Comparison of ENCODE assay signal across 18 cellular contexts in genomic region chr7:7739204-7739603, GRCh38. TPM values are rescaled to one million over a fixed set of nuclear protein-coding genes. Genes with fewer than 3 reads are reported as not detected.
DNase-seq lines count a peak whose midpoint lies in the region; ATAC-seq, FAIRE-seq and TF ChIP-seq lines count a peak whose summit lies in the region.
"Had no signal": no experiment of that assay in that cellular context is flagged by ENCODE, and none has a peak within 500 bp of the region (broad histone marks: within the 10 kb centered on the region; RNA-seq: fewer than 3 reads in every experiment).

No MANE protein-coding gene starts in this region.

- TF ChIP-seq EP300 in HepG2 (IDR thresholded peaks at IDR 0.05; ENCODE audit: low read depth in 2 of 2, low read length in 2 of 2) (peak in 1 of 2 experiments; percentile 31; a peak in 1 of 4 replicates), HepG2 (CRISPR knock-in tag; IDR thresholded peaks at IDR 0.05; ENCODE audit: borderline replicate concordance) (no peak)

- no peak overlapping the region for H3K4me3 Mint-ChIP-seq in T-helper 17 cell
- H3K4me3 Mint-ChIP-seq in CD4-positive, alpha-beta T cell = no peak overlapping the region
- H3K4me3 Mint-ChIP-seq: activated CD4-positive, alpha-beta T cell treated with anti-CD3 and anti-CD28 coated beads for 36 hours had no signal

- no peak for FAIRE-seq in HepG2 (lab: Jason Lieb, UNC)

- H3K4me2 ChIP-seq in HepG2 (ENCODE audit: low read depth, low read length) = no peak overlapping the region

- H3K79me2 ChIP-seq in HepG2 (ENCODE audit: insufficient read depth, low read length) = no peaks in the 10 kb centered on the region

- H3K36me3 ChIP-seq in HepG2 (replicated peaks in 1 of 2; ENCODE audit: control insufficient read depth in 1 of 2, insufficient read depth in 2 of 2, low read length in 2 of 2) = no peaks in the 10 kb centered on the region
- no peaks in the 10 kb centered on the region for H3K36me3 ChIP-seq in right lobe of liver
- H3K36me3 ChIP-seq: esophagus squamous epithelium had no signal

- DNase-seq in HepG2 (ENCODE audit: low spot score) = no peak
- no peak for DNase-seq in right lobe of liver
- no peak for DNase-seq in T-helper 17 cell
- DNase-seq in globus pallidus (ENCODE audit: low spot score) = no peak
- no peak for DNase-seq in CD4-positive, alpha-beta T cell
- DNase-seq in CD1c-positive myeloid dendritic cell (ENCODE audit: extremely low spot score) = no peak
- DNase-seq: 8988T; activated CD4-positive, alpha-beta T cell treated with anti-CD3 and anti-CD28 coated beads for 36 hours; activated effector memory CD4-positive, alpha-beta T cell treated with Interleukin-2 at 50 U/mL for 16 hours; C1 segment of cervical spinal cord; DMS53; esophagus squamous epithelium; left ventricle myocardium superior; mucosa of descending colon; NCI-H1436 treated with DMSO at 0.1 percent for 48 hours; testis had no signal

- H3K9me3 ChIP-seq in HepG2 (ENCODE audit: low read length) = no peaks in the 10 kb centered on the region
- no peaks in the 10 kb centered on the region for H3K9me3 ChIP-seq in right lobe of liver
- no peaks in the 10 kb centered on the region for H3K9me3 ChIP-seq in T-helper 17 cell (ENCODE audit: control insufficient read depth, low read length, poor library complexity, severe bottlenecking)
- no peaks in the 10 kb centered on the region for H3K9me3 ChIP-seq in CD4-positive, alpha-beta T cell (ENCODE audit: control insufficient read depth, low read length)
- H3K9me3 ChIP-seq: esophagus squamous epithelium, mucosa of descending colon, testis had no signal

- H3K4me1 Mint-ChIP-seq in T-helper 17 cell = peaks cover 3% of the 10 kb centered on the region
- H3K4me1 Mint-ChIP-seq in CD4-positive, alpha-beta T cell (ENCODE audit: low read depth) = peaks cover 28% of the 10 kb centered on the region

- no peaks in the 10 kb centered on the region for H3K27me3 Mint-ChIP-seq in T-helper 17 cell
- no peaks in the 10 kb centered on the region for H3K27me3 Mint-ChIP-seq in CD4-positive, alpha-beta T cell
- H3K27me3 Mint-ChIP-seq: activated CD4-positive, alpha-beta T cell treated with anti-CD3 and anti-CD28 coated beads for 36 hours had no signal

- no peaks in the 10 kb centered on the region for H3K36me3 Mint-ChIP-seq in T-helper 17 cell (ENCODE audit: low read depth)
- H3K36me3 Mint-ChIP-seq in CD4-positive, alpha-beta T cell (ENCODE audit: low read depth) = no peaks in the 10 kb centered on the region

- no TSS peak for BruUV-seq in HepG2 (replicated peaks; lab: Mats Ljungman, UMichigan)

- H3K27ac Mint-ChIP-seq in T-helper 17 cell = peak overlapping the region; percentile 32
- no peak overlapping the region for H3K27ac Mint-ChIP-seq in CD4-positive, alpha-beta T cell
- H3K27ac Mint-ChIP-seq: activated CD4-positive, alpha-beta T cell treated with anti-CD3 and anti-CD28 coated beads for 36 hours had no signal

- peaks cover 26% of the 10 kb centered on the region for H3K4me1 ChIP-seq in HepG2 (ENCODE audit: insufficient read depth, low read length)
- no peaks in the 10 kb centered on the region for H3K4me1 ChIP-seq in right lobe of liver
- H3K4me1 ChIP-seq: esophagus squamous epithelium, testis had no signal

- H2AFZ ChIP-seq in HepG2 (ENCODE audit: low read length) = no peak overlapping the region

- no peak for TF ChIP-seq POLR2A in HepG2 (IDR thresholded peaks at IDR 0.05; ENCODE audit: insufficient read depth in 1 of 2, low read depth in 2 of 2, low read length in 2 of 2)
- no peak for TF ChIP-seq POLR2A in right lobe of liver (IDR thresholded peaks at IDR 0.05)

- 85% methylated on average over 2 of the region's 2 CpGs for WGBS in HepG2 (ENCODE audit: low lambda C conversion rate)
- 59% methylated on average over 2 of the region's 2 CpGs for WGBS in right lobe of liver (ENCODE audit: insufficient coverage, low coverage, low lambda C conversion rate, missing lambda C conversion rate)

- in situ Hi-C loops in HepG2 (cut with HindIII; ENCODE audit: extremely low pct_ligation_motif_present, low pct_unique_long_range_greater_than_20kb) = no loop called here

- H3K27ac ChIP-seq in HepG2 (ENCODE audit: extremely low read length, insufficient read depth, low read length) = no peak overlapping the region
- no peak overlapping the region for H3K27ac ChIP-seq in right lobe of liver
- H3K27ac ChIP-seq in CD4-positive, alpha-beta T cell (ENCODE audit: low read depth, low read length) = no peak overlapping the region
- H3K27ac ChIP-seq: esophagus squamous epithelium, testis had no signal

- ATAC-seq in HepG2 (no peak), right lobe of liver (no peak), HG02938 (IDR thresholded peaks at IDR 0.05; ENCODE audit: unreplicated experiment) (peak; percentile 65), T-helper 17 cell (no peak), HG03457 (IDR thresholded peaks at IDR 0.05; ENCODE audit: unreplicated experiment) (no peak)
- ATAC-seq in CD4-positive, alpha-beta T cell (ENCODE audit: poor library complexity) = no peak
- ATAC-seq: activated CD4-positive, alpha-beta T cell treated with anti-CD3 and anti-CD28 coated beads for 36 hours; left ventricle myocardium superior; mucosa of descending colon had no signal

- H3K9me3 Mint-ChIP-seq in CD4-positive, alpha-beta T cell = no peaks in the 10 kb centered on the region

- POLR2A ChIA-PET in HepG2 (lab: Yijun Ruan, JAX) = interaction anchor here (1.8 kb wide), 1 partner anchor 43 kb away, joined by 4 read pairs; no protein-coding TSS in a partner anchor
- POLR2A ChIA-PET in CD4-positive, alpha-beta T cell (lab: Charles Lee) = no interaction called here

- H3K9ac ChIP-seq in HepG2 (ENCODE audit: insufficient read depth, low read depth, low read length) = no peak overlapping the region

- TF ChIP-seq RAD21 in HepG2 (CRISPR knock-in tag; IDR thresholded peaks at IDR 0.05) = no peak

- intact Hi-C loops in HepG2 (cut with micrococcal nuclease; ENCODE audit: unreplicated experiment) = no loop called here
- intact Hi-C loops in right lobe of liver (cut with DNase I) = no loop called here
- intact Hi-C loops in CD4-positive, alpha-beta T cell (cut with DNase I, micrococcal nuclease) = no loop called here

- no peak overlapping the region for H3K4me3 ChIP-seq in HepG2 (replicated peaks in 1 of 3; ENCODE audit: insufficient read depth in 1 of 3, low read depth in 2 of 3, low read length in 3 of 3)
- no peak overlapping the region for H3K4me3 ChIP-seq in right lobe of liver
- H3K4me3 ChIP-seq: esophagus squamous epithelium, mucosa of descending colon, testis had no signal

- no peak for TF ChIP-seq CTCF in HepG2 (CRISPR knock-in tag; IDR thresholded peaks at IDR 0.05)
- no peak for TF ChIP-seq CTCF in right lobe of liver (IDR thresholded peaks at IDR 0.05)
- TF ChIP-seq CTCF in CD4-positive, alpha-beta T cell (IDR thresholded peaks at IDR 0.05) = no peak

- H3K27me3 ChIP-seq in HepG2 (ENCODE audit: control insufficient read depth in 1 of 2, insufficient read depth in 2 of 2, low read length in 2 of 2) (no peaks in the 10 kb centered on the region; a peak in 1 of 5 replicates), right lobe of liver (no peaks in the 10 kb centered on the region)
- H3K27me3 ChIP-seq in CD4-positive, alpha-beta T cell (ENCODE audit: control insufficient read depth, insufficient read depth, low read length) = no peaks in the 10 kb centered on the region
- H3K27me3 ChIP-seq: esophagus squamous epithelium, testis had no signal

- no peaks in the 10 kb centered on the region for H4K20me1 ChIP-seq in HepG2 (ENCODE audit: insufficient read depth, low read length)

- CTCF ChIA-PET in HepG2 (lab: Yijun Ruan, JAX; ENCODE audit: low intra/inter-chr PET ratio, low total read pairs) = no interaction called here
- CTCF ChIA-PET in CD4-positive, alpha-beta T cell (lab: Charles Lee) = interaction anchor here (1.3 kb wide), 1 partner anchor 22 kb away, joined by 7 read pairs; no protein-coding TSS in a partner anchor

TF ChIP-seq in HepG2, 621 proteins besides CTCF, POLR2A, EP300 and RAD21 (continues in another document):
- no peak for TF ChIP-seq PHF20 (CRISPR knock-in tag; IDR thresholded peaks at IDR 0.05)
- TF ChIP-seq HMG20A (CRISPR knock-in tag; IDR thresholded peaks at IDR 0.05; ENCODE audit: borderline replicate concordance) = peak; percentile 25; the same call in 1 of the 2 replicates
- no peak for TF ChIP-seq BATF2 (CRISPR knock-in tag; IDR thresholded peaks at IDR 0.05)
- no peak for TF ChIP-seq ZNF644 (CRISPR knock-in tag; IDR thresholded peaks at IDR 0.05; ENCODE audit: low read depth)
- TF ChIP-seq CHD4 (IDR thresholded peaks at IDR 0.05; ENCODE audit: borderline replicate concordance, low read length) = no peak

RNA-seq across cellular contexts. Expression of gene RPA3, which starts 20.8 kb away (rescaled TPM):
- total RNA-seq in HepG2 (2016; rRNA removed; fragmentation: Illumina TruSeq; extraction: Trizol) (154 and 206 TPM in 2 replicates), right lobe of liver (10 to 100 TPM; 11.3 to 22.3 (median 21.4) TPM), T-helper 17 cell (10 to 100 TPM; 27.0 to 34.9 TPM)
- 43.8 and 53.8 TPM in 2 replicates for total RNA-seq in HepG2 (2016; cell fraction: cytosol; rRNA removed; fragmentation: Illumina TruSeq; extraction: Trizol; ENCODE audit: low read depth)
- 156 and 243 TPM in 2 replicates for total RNA-seq in HepG2 (2016; cell fraction: insoluble cytoplasmic fraction; rRNA removed; fragmentation: Illumina TruSeq; extraction: Trizol)
- total RNA-seq in HepG2 (2016; cell fraction: membrane; rRNA removed; fragmentation: Illumina TruSeq; extraction: Trizol) = 49.5 and 53.8 TPM in 2 replicates
- total RNA-seq in HepG2 (2016; cell fraction: nucleus; rRNA removed; fragmentation: Illumina TruSeq; extraction: Trizol) = 50.8 and 57.3 TPM in 2 replicates
- polyA plus RNA-seq in HepG2 (2011; rRNA removed) = 21.3 and 38.3 TPM in 2 replicates
- 20.9 and 21.4 TPM in 2 replicates for polyA plus RNA-seq in HepG2 (2011; cell fraction: cytosol; rRNA removed)
- 6.7 and 9.1 TPM in 2 replicates for polyA plus RNA-seq in HepG2 (2011; cell fraction: nucleus; rRNA removed)
- 36.1 and 77.3 TPM in 2 replicates for polyA plus RNA-seq in HepG2 (2012)
- polyA plus RNA-seq in HepG2 (2016; cell fraction: cytosol; fragmentation: Illumina TruSeq; extraction: Trizol; ENCODE audit: low read depth) = 40.7 and 49.7 TPM in 2 replicates
- polyA plus RNA-seq in HepG2 (2016; cell fraction: insoluble cytoplasmic fraction; fragmentation: Illumina TruSeq; extraction: Trizol; ENCODE audit: low read depth) = 177 and 187 TPM in 2 replicates
- polyA plus RNA-seq in HepG2 (2016; cell fraction: membrane; fragmentation: Illumina TruSeq; extraction: Trizol; ENCODE audit: low read depth) = 42.6 and 46.1 TPM in 2 replicates
- 60.8 and 74.0 TPM in 2 replicates for polyA plus RNA-seq in HepG2 (2016; cell fraction: nucleus; fragmentation: Illumina TruSeq; extraction: Trizol; ENCODE audit: insufficient read depth, low read depth)
- 3.7 and 11.0 TPM in 2 replicates for polyA minus RNA-seq in HepG2 (2011; rRNA and poly(A)+ RNA removed; ENCODE audit: low replicate concordance)
- polyA minus RNA-seq in HepG2 (2011; cell fraction: cytosol; rRNA and poly(A)+ RNA removed) = 7.7 and 17.3 TPM in 2 replicates
- polyA minus RNA-seq in HepG2 (2011; cell fraction: nucleus; rRNA and poly(A)+ RNA removed) = 6.8 and 9.0 TPM in 2 replicates
- total RNA-seq in CD4-positive, alpha-beta T cell = 10 to 100 TPM; 32.9 to 36.5 TPM
